In genomic region chr7:102891693-102892261, GRCh38 we compare ENCODE assay signal across 9 cellular contexts. TPM values are rescaled to one million over a fixed set of nuclear protein-coding genes. Genes with fewer than 3 reads are reported as not detected.
DNase-seq lines count a peak whose midpoint lies in the region; ATAC-seq and TF ChIP-seq lines count a peak whose summit lies in the region.
"Had no signal": no experiment of that assay in that cellular context is flagged by ENCODE, and none has a peak within 500 bp of the region (broad histone marks: within the 10 kb centered on the region; RNA-seq: fewer than 3 reads in every experiment).

No MANE protein-coding gene starts in this region.

- H3K4me1 ChIP-seq in osteoblast (ENCODE audit: insufficient read depth, low read length) (peaks cover 42% of the 10 kb centered on the region), thyroid gland (no peaks in the 10 kb centered on the region), upper lobe of right lung (peaks cover 25% of the 10 kb centered on the region)

- intact Hi-C loops in thyroid gland (cut with DNase I) (no loop called here), upper lobe of right lung (cut with DNase I) (no loop called here)
- intact Hi-C loops in activated CD8-positive, alpha-beta T cell treated with anti-CD3 and anti-CD28 coated beads for 36 hours (cut with micrococcal nuclease) = no loop called here

- H3K27ac ChIP-seq in osteoblast (ENCODE audit: low read depth, low read length) (peak overlapping the region; percentile 91), thyroid gland (no peak overlapping the region), upper lobe of right lung (no peak overlapping the region)

- TF ChIP-seq POLR2A in thyroid gland (IDR thresholded peaks at IDR 0.05) = no peak

- H3K9me3 ChIP-seq in osteoblast (ENCODE audit: low read depth, low read length) = no peaks in the 10 kb centered on the region
- H3K9me3 ChIP-seq in thyroid gland = no peaks in the 10 kb centered on the region
- H3K9me3 ChIP-seq in upper lobe of right lung = no peaks in the 10 kb centered on the region

- CTCF ChIA-PET in activated CD8-positive, alpha-beta T cell treated with anti-CD3 and anti-CD28 coated beads for 36 hours (lab: Charles Lee) = no interaction called here

- H3K27me3 ChIP-seq in osteoblast (ENCODE audit: insufficient read depth, low read length) = no peaks in the 10 kb centered on the region
- no peaks in the 10 kb centered on the region for H3K27me3 ChIP-seq in thyroid gland
- H3K27me3 ChIP-seq in upper lobe of right lung = no peaks in the 10 kb centered on the region

- H3K9me3 Mint-ChIP-seq in activated CD8-positive, alpha-beta T cell treated with anti-CD3 and anti-CD28 coated beads for 36 hours = no peaks in the 10 kb centered on the region
- H3K9me3 Mint-ChIP-seq: GM23338 had no signal

- H3K4me3 ChIP-seq in osteoblast (ENCODE audit: insufficient read depth, low read length) (no peak overlapping the region), thyroid gland (replicated peaks in 1 of 3) (no peak overlapping the region), upper lobe of right lung (no peak overlapping the region)
- H3K4me3 ChIP-seq: GM23338 had no signal

- no peaks in the 10 kb centered on the region for H4K20me1 ChIP-seq in osteoblast (ENCODE audit: insufficient read depth, low read length)

- no peaks in the 10 kb centered on the region for H3K36me3 ChIP-seq in osteoblast (ENCODE audit: insufficient read depth, low read length)
- no peaks in the 10 kb centered on the region for H3K36me3 ChIP-seq in thyroid gland
- H3K36me3 ChIP-seq in upper lobe of right lung = no peaks in the 10 kb centered on the region

- no peak overlapping the region for H2AFZ ChIP-seq in osteoblast (ENCODE audit: low read length)
- H2AFZ ChIP-seq: GM23338 had no signal

- H3K4me2 ChIP-seq in osteoblast (ENCODE audit: insufficient read depth, low read length) = peak overlapping the region; percentile 53
- H3K4me2 ChIP-seq: GM23338 had no signal

- peak; percentile 72 for DNase-seq in COLO829 (ENCODE audit: low spot score)
- DNase-seq in NCI-H226 = peak; percentile 86
- peak; percentile 89 for DNase-seq in dermis blood vessel endothelial cell
- peak; percentile 83 for DNase-seq in osteoblast (ENCODE audit: insufficient read length, low spot score, missing footprints)
- DNase-seq in thyroid gland = no peak
- no peak for DNase-seq in upper lobe of right lung
- DNase-seq in activated CD8-positive, alpha-beta T cell treated with anti-CD3 and anti-CD28 coated beads for 36 hours = no peak
- no peak for DNase-seq in NCI-H345 (lab: John Stamatoyannopoulos, UW)

- WGBS in thyroid gland, 2 donors = 70 to 71% methylated on average over 1 of the region's 1 CpG

- H3K4me1 Mint-ChIP-seq in activated CD8-positive, alpha-beta T cell treated with anti-CD3 and anti-CD28 coated beads for 36 hours (ENCODE audit: low read depth) = no peaks in the 10 kb centered on the region
- H3K4me1 Mint-ChIP-seq: GM23338 had no signal

- no peak for TF ChIP-seq CTCF in osteoblast (IDR thresholded peaks at IDR 0.05; ENCODE audit: extremely low read depth, low read depth, low read length)
- TF ChIP-seq CTCF in thyroid gland (IDR thresholded peaks at IDR 0.05) = no peak
- no peak for TF ChIP-seq CTCF in upper lobe of right lung (IDR thresholded peaks at IDR 0.05)
- TF ChIP-seq CTCF in activated CD8-positive, alpha-beta T cell treated with anti-CD3 and anti-CD28 coated beads for 36 hours (IDR thresholded peaks at IDR 0.05) = no peak

- no peaks in the 10 kb centered on the region for H3K27me3 Mint-ChIP-seq in activated CD8-positive, alpha-beta T cell treated with anti-CD3 and anti-CD28 coated beads for 36 hours

- POLR2A ChIA-PET in activated CD8-positive, alpha-beta T cell treated with anti-CD3 and anti-CD28 coated beads for 36 hours (lab: Charles Lee) = no interaction called here

- no peaks in the 10 kb centered on the region for H3K36me3 Mint-ChIP-seq in activated CD8-positive, alpha-beta T cell treated with anti-CD3 and anti-CD28 coated beads for 36 hours (ENCODE audit: low read depth)

- no peak overlapping the region for H3K4me3 Mint-ChIP-seq in activated CD8-positive, alpha-beta T cell treated with anti-CD3 and anti-CD28 coated beads for 36 hours
- H3K4me3 Mint-ChIP-seq: GM23338 had no signal

- ATAC-seq in upper lobe of right lung = no peak
- no peak for ATAC-seq in activated CD8-positive, alpha-beta T cell treated with anti-CD3 and anti-CD28 coated beads for 36 hours
- ATAC-seq: GM23338 had no signal

- no peaks in the 10 kb centered on the region for H3K79me2 ChIP-seq in osteoblast (ENCODE audit: insufficient read depth, low read length)

- no peak overlapping the region for H3K27ac Mint-ChIP-seq in activated CD8-positive, alpha-beta T cell treated with anti-CD3 and anti-CD28 coated beads for 36 hours
- H3K27ac Mint-ChIP-seq: GM23338 had no signal

RNA-seq across cellular contexts. Expression of gene LRRC17, which starts 21.0 kb away (rescaled TPM):
- total RNA-seq in dermis blood vessel endothelial cell = 1.2 and 2.0 TPM in 2 replicates
- 12.3 and 14.4 TPM in 2 replicates for total RNA-seq in osteoblast
- total RNA-seq in thyroid gland = 1 to 10 TPM; 3.0 to 4.1 (median 3.2) TPM
- total RNA-seq in upper lobe of right lung = 0.58 TPM
- not detected for total RNA-seq in activated CD8-positive, alpha-beta T cell treated with anti-CD3 and anti-CD28 coated beads for 36 hours

Comparison
In these comparisons a context has a peak if more than half of its experiments do, and no peak if none do; other contexts are left out.
1. DNase-seq: peak in COLO829 (single experiment), NCI-H226 (single experiment), dermis blood vessel endothelial cell (single experiment) and osteoblast (single experiment); none in thyroid gland (0 of 2), upper lobe of right lung (single experiment), activated CD8-positive, alpha-beta T cell treated with anti-CD3 and anti-CD28 coated beads for 36 hours (single experiment) and NCI-H345 (single experiment).